2 cellular contexts compared by ENCODE assay signal in genomic region chr9:88653926-88654325, GRCh38.
TF ChIP-seq lines count a peak whose summit lies in the region.

No MANE protein-coding gene starts in this region.

TF ChIP-seq in SK-N-SH, 30 proteins besides CTCF, POLR2A, EP300 and RAD21 (continued from another document):
- TF ChIP-seq REST (IDR thresholded peaks at IDR 0.05; ENCODE audit: low read depth, low read length) (no peak), MXI1 (IDR thresholded peaks at IDR 0.05; ENCODE audit: low read depth, low read length) (no peak)
TF ChIP-seq in SK-N-SH: peak in this region for 0.

TF ChIP-seq in SK-N-SH treated with all-trans-retinoic acid at 6 μM for 48 hours, 23 proteins besides CTCF, POLR2A, EP300 and RAD21 (continued from another document):
- TF ChIP-seq, protein P1, sequence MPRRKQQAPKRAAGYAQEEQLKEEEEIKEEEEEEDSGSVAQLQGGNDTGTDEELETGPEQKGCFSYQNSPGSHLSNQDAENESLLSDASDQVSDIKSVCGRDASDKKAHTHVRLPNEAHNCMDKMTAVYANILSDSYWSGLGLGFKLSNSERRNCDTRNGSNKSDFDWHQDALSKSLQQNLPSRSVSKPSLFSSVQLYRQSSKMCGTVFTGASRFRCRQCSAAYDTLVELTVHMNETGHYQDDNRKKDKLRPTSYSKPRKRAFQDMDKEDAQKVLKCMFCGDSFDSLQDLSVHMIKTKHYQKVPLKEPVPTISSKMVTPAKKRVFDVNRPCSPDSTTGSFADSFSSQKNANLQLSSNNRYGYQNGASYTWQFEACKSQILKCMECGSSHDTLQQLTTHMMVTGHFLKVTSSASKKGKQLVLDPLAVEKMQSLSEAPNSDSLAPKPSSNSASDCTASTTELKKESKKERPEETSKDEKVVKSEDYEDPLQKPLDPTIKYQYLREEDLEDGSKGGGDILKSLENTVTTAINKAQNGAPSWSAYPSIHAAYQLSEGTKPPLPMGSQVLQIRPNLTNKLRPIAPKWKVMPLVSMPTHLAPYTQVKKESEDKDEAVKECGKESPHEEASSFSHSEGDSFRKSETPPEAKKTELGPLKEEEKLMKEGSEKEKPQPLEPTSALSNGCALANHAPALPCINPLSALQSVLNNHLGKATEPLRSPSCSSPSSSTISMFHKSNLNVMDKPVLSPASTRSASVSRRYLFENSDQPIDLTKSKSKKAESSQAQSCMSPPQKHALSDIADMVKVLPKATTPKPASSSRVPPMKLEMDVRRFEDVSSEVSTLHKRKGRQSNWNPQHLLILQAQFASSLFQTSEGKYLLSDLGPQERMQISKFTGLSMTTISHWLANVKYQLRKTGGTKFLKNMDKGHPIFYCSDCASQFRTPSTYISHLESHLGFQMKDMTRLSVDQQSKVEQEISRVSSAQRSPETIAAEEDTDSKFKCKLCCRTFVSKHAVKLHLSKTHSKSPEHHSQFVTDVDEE (CRISPR knock-in tag; IDR thresholded peaks at IDR 0.05): no peak
- no peak for TF ChIP-seq ZNF70 (CRISPR knock-in tag; IDR thresholded peaks at IDR 0.05)
- TF ChIP-seq TCF4 (CRISPR knock-in tag; IDR thresholded peaks at IDR 0.05; ENCODE audit: borderline replicate concordance): no peak
- no peak for TF ChIP-seq ESRRG (CRISPR knock-in tag; IDR thresholded peaks at IDR 0.05)
- TF ChIP-seq, protein P2, sequence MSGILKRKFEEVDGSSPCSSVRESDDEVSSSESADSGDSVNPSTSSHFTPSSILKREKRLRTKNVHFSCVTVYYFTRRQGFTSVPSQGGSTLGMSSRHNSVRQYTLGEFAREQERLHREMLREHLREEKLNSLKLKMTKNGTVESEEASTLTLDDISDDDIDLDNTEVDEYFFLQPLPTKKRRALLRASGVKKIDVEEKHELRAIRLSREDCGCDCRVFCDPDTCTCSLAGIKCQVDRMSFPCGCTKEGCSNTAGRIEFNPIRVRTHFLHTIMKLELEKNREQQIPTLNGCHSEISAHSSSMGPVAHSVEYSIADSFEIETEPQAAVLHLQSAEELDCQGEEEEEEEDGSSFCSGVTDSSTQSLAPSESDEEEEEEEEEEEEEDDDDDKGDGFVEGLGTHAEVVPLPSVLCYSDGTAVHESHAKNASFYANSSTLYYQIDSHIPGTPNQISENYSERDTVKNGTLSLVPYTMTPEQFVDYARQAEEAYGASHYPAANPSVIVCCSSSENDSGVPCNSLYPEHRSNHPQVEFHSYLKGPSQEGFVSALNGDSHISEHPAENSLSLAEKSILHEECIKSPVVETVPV (CRISPR knock-in tag; IDR thresholded peaks at IDR 0.05): no peak
- no peak for TF ChIP-seq ZNF8 (CRISPR knock-in tag; IDR thresholded peaks at IDR 0.05)
